ENCODE assay signal across 20 cellular contexts in the genomic region with DNA sequence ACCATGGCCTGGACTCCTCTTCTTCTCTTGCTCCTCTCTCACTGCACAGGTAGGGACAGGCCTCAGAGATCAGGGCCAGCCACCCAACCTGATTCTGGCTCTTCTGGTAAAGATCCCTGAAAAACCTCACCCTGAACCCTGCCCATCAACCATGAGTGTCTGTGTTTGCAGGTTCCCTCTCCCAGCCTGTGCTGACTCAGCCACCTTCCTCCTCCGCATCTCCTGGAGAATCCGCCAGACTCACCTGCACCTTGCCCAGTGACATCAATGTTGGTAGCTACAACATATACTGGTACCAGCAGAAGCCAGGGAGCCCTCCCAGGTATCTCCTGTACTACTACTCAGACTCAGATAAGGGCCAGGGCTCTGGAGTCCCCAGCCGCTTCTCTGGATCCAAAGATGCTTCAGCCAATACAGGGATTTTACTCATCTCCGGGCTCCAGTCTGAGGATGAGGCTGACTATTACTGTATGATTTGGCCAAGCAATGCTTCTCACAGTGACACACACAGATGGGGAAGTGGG.
"Had no signal": no experiment of that assay in that cellular context is flagged by ENCODE, and none has a peak within 500 bp of the region (broad histone marks: within the 10 kb centered on the region; RNA-seq: fewer than 3 reads in every experiment).

No MANE protein-coding gene starts in this region.

- H3K4me1 Mint-ChIP-seq: endodermal cell had no signal

- H3K9me3 Mint-ChIP-seq: endodermal cell; naive thymus-derived CD4-positive, alpha-beta T cell; nephron progenitor cell; stimulated activated naive CD8-positive, alpha-beta T cell treated with anti-CD3 and anti-CD28 coated beads, Interleukin-15, Interleukin-2, amounts not matched to agents 100 ng/mL and 50 ng/mL, for 24 hours had no signal

- ATAC-seq: foreskin keratinocyte; left cardiac atrium; lower lobe of right lung; naive thymus-derived CD4-positive, alpha-beta T cell; psoas muscle had no signal

- H3K27me3 Mint-ChIP-seq: stimulated activated naive CD8-positive, alpha-beta T cell treated with anti-CD3 and anti-CD28 coated beads, Interleukin-15, Interleukin-2, amounts not matched to agents 100 ng/mL and 50 ng/mL, for 24 hours had no signal

- H2AFZ ChIP-seq: hepatocyte had no signal

- H3K27me3 ChIP-seq: colonic mucosa had no signal

- H3K4me1 ChIP-seq: colonic mucosa, foreskin keratinocyte, left ventricle myocardium inferior, lower lobe of right lung, psoas muscle, transverse colon had no signal

- H3K36me3 ChIP-seq: colonic mucosa, left ventricle myocardium inferior, lower lobe of right lung, transverse colon had no signal

- DNase-seq: colonic mucosa; effector CD4-positive, alpha-beta T cell; endodermal cell; erythroblast; foreskin keratinocyte; kidney; left cardiac atrium; left ventricle myocardium inferior; lower lobe of right lung; mesendoderm; naive thymus-derived CD4-positive, alpha-beta T cell; nephron progenitor cell; psoas muscle; retina; small intestine; stimulated activated CD4-positive, alpha-beta T cell treated with anti-CD3 and anti-CD28 coated beads, Interleukin-12 subunit alpha, Interleukin-12 subunit beta, amount 100 ng/mL, for 4 hours; transverse colon had no signal

- H3K27ac ChIP-seq: colonic mucosa, foreskin keratinocyte, hepatocyte, left ventricle myocardium inferior, lower lobe of right lung, psoas muscle, transverse colon had no signal

- H3K36me3 Mint-ChIP-seq: naive thymus-derived CD4-positive, alpha-beta T cell had no signal

- H3K9me3 ChIP-seq: colonic mucosa, left ventricle myocardium inferior, lower lobe of right lung, psoas muscle, transverse colon had no signal

- H3K79me2 ChIP-seq: hepatocyte had no signal

- FAIRE-seq: endothelial cell of umbilical vein, kidney, small intestine had no signal

- H3K27ac Mint-ChIP-seq: endodermal cell; naive thymus-derived CD4-positive, alpha-beta T cell; nephron progenitor cell; stimulated activated naive CD8-positive, alpha-beta T cell treated with anti-CD3 and anti-CD28 coated beads, Interleukin-15, Interleukin-2, amounts not matched to agents 100 ng/mL and 50 ng/mL, for 24 hours had no signal

- H3K4me3 ChIP-seq: colonic mucosa, hepatocyte, left ventricle myocardium inferior, lower lobe of right lung, psoas muscle, transverse colon had no signal

- H3K4me3 Mint-ChIP-seq: endodermal cell; naive thymus-derived CD4-positive, alpha-beta T cell; nephron progenitor cell; stimulated activated naive CD8-positive, alpha-beta T cell treated with anti-CD3 and anti-CD28 coated beads, Interleukin-15, Interleukin-2, amounts not matched to agents 100 ng/mL and 50 ng/mL, for 24 hours had no signal

- H3K4me2 ChIP-seq: hepatocyte had no signal
